15 cellular contexts compared by ENCODE assay signal in the genomic region with DNA sequence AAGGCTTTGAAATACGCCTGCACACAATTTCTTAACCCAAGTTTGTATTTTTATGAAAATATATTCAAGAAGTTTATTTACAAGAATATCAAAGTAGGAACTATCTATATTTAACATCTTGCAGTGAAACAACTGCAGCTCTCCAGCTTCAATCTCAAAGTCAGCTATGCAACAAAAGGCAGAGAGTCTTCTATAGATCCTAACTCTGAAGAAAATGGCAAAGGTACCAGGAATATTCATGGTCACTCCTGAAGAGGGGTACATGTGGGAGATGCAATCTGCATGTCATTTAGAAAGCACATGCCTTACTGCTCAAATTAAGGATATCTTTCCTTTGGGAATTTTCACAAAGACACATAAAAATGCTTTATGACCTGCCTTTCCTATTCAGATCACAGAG.
"Had no signal": no experiment of that assay in that cellular context is flagged by ENCODE, and none has a peak within 500 bp of the region (broad histone marks: within the 10 kb centered on the region; RNA-seq: fewer than 3 reads in every experiment).

No MANE protein-coding gene starts in this region.

- DNase-seq: activated B cell treated with CpG ODN at 0.5 μM for 24 hours; activated CD4-positive, alpha-beta T cell treated with anti-CD3 and anti-CD28 coated beads, Interleukin-2, amount 50 U/mL, for 1 hour; activated naive CD4-positive, alpha-beta T cell treated with anti-CD3 and anti-CD28 coated beads, Interleukin-2, amount 50 U/mL, for 16 hours; activated T-cell treated with anti-CD3 and anti-CD28 coated beads for 4 hours; brain microvascular endothelial cell; mammary epithelial cell; stimulated activated CD4-positive, alpha-beta T cell treated with anti-CD3 and anti-CD28 coated beads, Interleukin-2, amount 100 ng/mL, for 48 hours; stimulated activated naive CD8-positive, alpha-beta T cell treated with anti-CD3 and anti-CD28 coated beads, Interleukin-15, Interleukin-2, amounts not matched to agents 100 U/mL and 50 U/mL, for 24 hours; T-helper 17 cell; tibial artery had no signal

- H3K9me3 Mint-ChIP-seq: activated B cell treated with CpG ODN at 0.5 μM for 24 hours; activated T-helper 2 cell treated with anti-CD3 and anti-CD28 coated beads, Interferon-gamma antibody, Interleukin-2, Interleukin-4, amounts not matched to agents 10 μg/mL and 5 μg/mL and 100 μg/mL, durations not matched to agents 14 hours and 24 hours and 36 hours had no signal

- ATAC-seq: left lobe of liver; natural killer cell treated with Interleukin-12 subunit alpha and Interleukin-12 subunit beta and Interleukin-15 and Interleukin-18, amount 100 ng/mL, for 72 hours; T-helper 17 cell had no signal

- H3K27me3 ChIP-seq: adrenal gland, brain microvascular endothelial cell, esophagus muscularis mucosa, tibial artery had no signal

- H3K27ac Mint-ChIP-seq: activated T-helper 2 cell treated with anti-CD3 and anti-CD28 coated beads, Interferon-gamma antibody, Interleukin-2, Interleukin-4, amounts not matched to agents 10 μg/mL and 5 μg/mL and 100 μg/mL, durations not matched to agents 14 hours and 24 hours and 36 hours; natural killer cell treated with Interleukin-12 subunit alpha and Interleukin-12 subunit beta and Interleukin-15 and Interleukin-18, amount 100 ng/mL, for 72 hours; T-helper 17 cell had no signal

- H3K4me3 ChIP-seq: adrenal gland, esophagus muscularis mucosa, tibial artery had no signal

- H3K27ac ChIP-seq: adrenal gland, brain microvascular endothelial cell, esophagus muscularis mucosa, tibial artery had no signal

- H3K36me3 Mint-ChIP-seq: natural killer cell treated with Interleukin-12 subunit alpha and Interleukin-12 subunit beta and Interleukin-15 and Interleukin-18, amount 100 ng/mL, for 72 hours had no signal

- H3K4me3 Mint-ChIP-seq: natural killer cell treated with Interleukin-12 subunit alpha and Interleukin-12 subunit beta and Interleukin-15 and Interleukin-18, amount 100 ng/mL, for 72 hours; T-helper 17 cell had no signal

- H3K9me3 ChIP-seq: adrenal gland, esophagus muscularis mucosa, tibial artery had no signal

- H3K27me3 Mint-ChIP-seq: activated B cell treated with CpG ODN at 0.5 μM for 24 hours; natural killer cell treated with Interleukin-12 subunit alpha and Interleukin-12 subunit beta and Interleukin-15 and Interleukin-18, amount 100 ng/mL, for 72 hours; T-helper 17 cell had no signal

- H3K36me3 ChIP-seq: adrenal gland, brain microvascular endothelial cell, esophagus muscularis mucosa, tibial artery had no signal
